12 cellular contexts compared by ENCODE assay signal in the genomic region with DNA sequence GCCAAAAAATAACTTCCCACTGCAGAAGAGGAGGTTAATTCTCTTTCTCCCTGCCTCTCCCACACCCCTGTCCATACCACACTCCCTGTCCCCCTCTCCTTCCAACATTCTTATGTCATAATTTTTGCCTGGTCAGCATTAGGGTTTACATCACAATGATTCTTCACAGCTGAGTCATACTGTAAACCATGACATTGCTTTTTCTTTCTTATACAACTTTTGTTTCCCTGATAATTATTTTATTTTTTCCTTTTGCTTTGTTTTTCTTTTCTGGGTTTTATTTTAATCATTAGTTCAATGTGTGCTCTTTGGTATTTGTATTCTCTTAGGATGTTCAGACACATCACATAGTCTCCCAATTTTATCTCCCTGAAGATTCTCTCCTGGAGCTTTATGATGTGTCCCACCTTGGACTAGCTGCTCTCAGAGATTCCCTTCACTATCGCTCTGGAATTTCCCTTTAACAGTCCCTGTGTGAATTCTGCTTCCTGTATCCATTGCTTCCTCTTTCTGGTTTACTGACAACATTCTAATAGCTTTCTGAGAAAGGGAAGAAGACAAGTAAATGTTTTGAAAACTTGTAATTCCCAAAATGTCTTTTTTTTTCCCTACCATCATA.
A peak's percentile ranks its signal among the peaks of the same experiment; 100 is the strongest.
DNase-seq lines count a peak whose midpoint lies in the region; ATAC-seq and TF ChIP-seq lines count a peak whose summit lies in the region.
"Had no signal": no experiment of that assay in that cellular context is flagged by ENCODE, and none has a peak within 500 bp of the region (broad histone marks: within the 10 kb centered on the region; RNA-seq: fewer than 3 reads in every experiment).

No MANE protein-coding gene starts in this region.

- WGBS in hepatocyte (ENCODE audit: low lambda C conversion rate, missing lambda C conversion rate) = 40% methylated on average over 1 of the region's 1 CpG

- no peaks in the 10 kb centered on the region for H3K9me2 ChIP-seq in hepatocyte (replicated peaks; ENCODE audit: insufficient read depth)

- no peak overlapping the region for H3K4me3 Mint-ChIP-seq in type B pancreatic cell
- H3K4me3 Mint-ChIP-seq in natural killer cell treated with Interleukin-12 subunit alpha and Interleukin-12 subunit beta and Interleukin-15 and Interleukin-18, amount 100 ng/mL, for 72 hours = no peak overlapping the region
- H3K4me3 Mint-ChIP-seq: activated CD8-positive, alpha-beta T cell treated with anti-CD3 and anti-CD28 coated beads, Interleukin-2, amount 10 ng/mL, durations not matched to agents 7 days and 5 days; T-helper 17 cell had no signal

- H3K27me3 ChIP-seq in HUES48 (ENCODE audit: control insufficient read depth, insufficient read depth, low read length) (no peaks in the 10 kb centered on the region), adipocyte (replicated peaks; ENCODE audit: control insufficient read depth, insufficient read depth, low read length) (no peaks in the 10 kb centered on the region), hepatocyte (no peaks in the 10 kb centered on the region)
- H3K27me3 ChIP-seq: thyroid gland had no signal

- TF ChIP-seq CTCF in hepatocyte (IDR thresholded peaks at IDR 0.05; ENCODE audit: poor library complexity) (no peak), type B pancreatic cell (conservative IDR thresholded peaks at IDR 0.05) (no peak)

- H4K20me1 ChIP-seq in hepatocyte (ENCODE audit: insufficient read depth, poor library complexity, severe bottlenecking) = no peaks in the 10 kb centered on the region

- peak overlapping the region; percentile 13 for H3K27ac Mint-ChIP-seq in type B pancreatic cell
- no peak overlapping the region for H3K27ac Mint-ChIP-seq in natural killer cell treated with Interleukin-12 subunit alpha and Interleukin-12 subunit beta and Interleukin-15 and Interleukin-18, amount 100 ng/mL, for 72 hours
- H3K27ac Mint-ChIP-seq: activated CD8-positive, alpha-beta T cell treated with anti-CD3 and anti-CD28 coated beads, Interleukin-2, amount 10 ng/mL, durations not matched to agents 7 days and 5 days; T-helper 17 cell had no signal

- H3K4me3 ChIP-seq in HUES48 (ENCODE audit: low read depth, low read length) (no peak overlapping the region), adipocyte (ENCODE audit: low read length) (peak overlapping the region; percentile 54), hepatocyte (no peak overlapping the region)
- H3K4me3 ChIP-seq: thyroid gland had no signal

- peak overlapping the region; percentile 2 for H3K4me2 ChIP-seq in hepatocyte

- DNase-seq in adipocyte (ENCODE audit: low read depth) (peak; percentile 1), hepatocyte (ENCODE audit: low spot score) (peak; percentile 20), type B pancreatic cell (ENCODE audit: extremely low spot score, unreplicated experiment) (no peak), activated T-cell treated with anti-CD3 and anti-CD28 coated beads for 4 hours (no peak), cerebellum (ENCODE audit: low spot score) (no peak)
- DNase-seq in natural killer cell treated with Interleukin-12 subunit alpha and Interleukin-12 subunit beta and Interleukin-15 and Interleukin-18, amount 100 ng/mL, for 72 hours (ENCODE audit: low spot score) = no peak
- DNase-seq: activated CD8-positive, alpha-beta T cell treated with anti-CD3 and anti-CD28 coated beads, Interleukin-2, amount 10 ng/mL, durations not matched to agents 7 days and 5 days; left colon; NCI-H526 treated with DMSO at 0.1 percent for 48 hours; T-helper 17 cell; thyroid gland had no signal

- H3K9ac ChIP-seq in HUES48 (ENCODE audit: low read depth, low read length) (no peak overlapping the region), adipocyte (ENCODE audit: low read length) (peak overlapping the region; percentile 58)

- no peaks in the 10 kb centered on the region for H3K9me3 ChIP-seq in HUES48 (ENCODE audit: control insufficient read depth, insufficient read depth, low read length)
- no peaks in the 10 kb centered on the region for H3K9me3 ChIP-seq in adipocyte (ENCODE audit: control insufficient read depth, low read length)
- no peaks in the 10 kb centered on the region for H3K9me3 ChIP-seq in hepatocyte (ENCODE audit: low read depth)
- H3K9me3 ChIP-seq: thyroid gland had no signal

- no peaks in the 10 kb centered on the region for H3K9me3 Mint-ChIP-seq in type B pancreatic cell
- no peaks in the 10 kb centered on the region for H3K9me3 Mint-ChIP-seq in natural killer cell treated with Interleukin-12 subunit alpha and Interleukin-12 subunit beta and Interleukin-15 and Interleukin-18, amount 100 ng/mL, for 72 hours

- H3K36me3 ChIP-seq in HUES48 (ENCODE audit: control insufficient read depth, insufficient read depth, low read length) (no peaks in the 10 kb centered on the region), adipocyte (ENCODE audit: control insufficient read depth, insufficient read depth, low read length, severe bottlenecking) (no peaks in the 10 kb centered on the region), hepatocyte (replicated peaks; ENCODE audit: insufficient read depth, low read depth) (no peaks in the 10 kb centered on the region)
- H3K36me3 ChIP-seq: thyroid gland had no signal

- H2AFZ ChIP-seq in hepatocyte = peak overlapping the region; percentile 27

- H3K27me3 Mint-ChIP-seq in type B pancreatic cell = no peaks in the 10 kb centered on the region
- H3K27me3 Mint-ChIP-seq in natural killer cell treated with Interleukin-12 subunit alpha and Interleukin-12 subunit beta and Interleukin-15 and Interleukin-18, amount 100 ng/mL, for 72 hours = no peaks in the 10 kb centered on the region
- H3K27me3 Mint-ChIP-seq: T-helper 17 cell had no signal

- H3K36me3 Mint-ChIP-seq in type B pancreatic cell = no peaks in the 10 kb centered on the region
- H3K36me3 Mint-ChIP-seq in natural killer cell treated with Interleukin-12 subunit alpha and Interleukin-12 subunit beta and Interleukin-15 and Interleukin-18, amount 100 ng/mL, for 72 hours = no peaks in the 10 kb centered on the region

- H3K79me2 ChIP-seq in hepatocyte = no peaks in the 10 kb centered on the region

- peaks cover 8% of the 10 kb centered on the region for H3K4me1 Mint-ChIP-seq in type B pancreatic cell (ENCODE audit: unreplicated experiment)
- no peaks in the 10 kb centered on the region for H3K4me1 Mint-ChIP-seq in natural killer cell treated with Interleukin-12 subunit alpha and Interleukin-12 subunit beta and Interleukin-15 and Interleukin-18, amount 100 ng/mL, for 72 hours (ENCODE audit: low read depth in 2 of 2)
- H3K4me1 Mint-ChIP-seq: T-helper 17 cell had no signal

- no peak for ATAC-seq in natural killer cell treated with Interleukin-12 subunit alpha and Interleukin-12 subunit beta and Interleukin-15 and Interleukin-18, amount 100 ng/mL, for 72 hours
- ATAC-seq: activated CD8-positive, alpha-beta T cell treated with anti-CD3 and anti-CD28 coated beads, Interleukin-2, amount 10 ng/mL, durations not matched to agents 7 days and 5 days; left colon; T-helper 17 cell had no signal

- H3K4me1 ChIP-seq in HUES48 (ENCODE audit: control insufficient read depth, insufficient read depth, low read length) (peaks cover 11% of the 10 kb centered on the region), adipocyte (ENCODE audit: control insufficient read depth, insufficient read depth, low read length) (peaks cover 7% of the 10 kb centered on the region), hepatocyte (ENCODE audit: insufficient read depth) (no peaks in the 10 kb centered on the region)
- H3K4me1 ChIP-seq: thyroid gland had no signal

- peak overlapping the region; percentile 78 for H3K27ac ChIP-seq in HUES48 (ENCODE audit: low read depth, low read length)
- H3K27ac ChIP-seq in hepatocyte = no peak overlapping the region
- H3K27ac ChIP-seq: thyroid gland had no signal

Comparison
In these comparisons a context has a peak if more than half of its experiments do, and no peak if none do; other contexts are left out.
1. DNase-seq: peak in adipocyte (single experiment) and hepatocyte (single experiment); none in type B pancreatic cell (single experiment), natural killer cell treated with Interleukin-12 subunit alpha and Interleukin-12 subunit beta and Interleukin-15 and Interleukin-18, amount 100 ng/mL, for 72 hours (single experiment), activated T-cell treated with anti-CD3 and anti-CD28 coated beads for 4 hours (single experiment) and cerebellum (single experiment).